15 cellular contexts compared by ENCODE assay signal in genomic region chr5:143188083-143188482, GRCh38.
"Had no signal": no experiment of that assay in that cellular context is flagged by ENCODE, and none has a peak within 500 bp of the region (broad histone marks: within the 10 kb centered on the region; RNA-seq: fewer than 3 reads in every experiment).

No MANE protein-coding gene starts in this region.

- H3K36me3 Mint-ChIP-seq: mesothelial cell of epicardium had no signal

- H3K27me3 ChIP-seq: gastroesophageal sphincter, heart right ventricle, left lung, vagina had no signal

- H3K4me3 ChIP-seq: gastroesophageal sphincter, heart right ventricle, left lung, vagina had no signal

- H3K9me3 ChIP-seq: vagina had no signal

- H3K4me3 Mint-ChIP-seq: activated CD8-positive, alpha-beta T cell treated with anti-CD3 and anti-CD28 coated beads for 36 hours; activated naive CD4-positive, alpha-beta T cell treated with anti-CD3 and anti-CD28 coated beads, Interleukin-2, amount 10 ng/mL, durations not matched to agents 7 days and 5 days; mesothelial cell of epicardium; stimulated activated naive CD8-positive, alpha-beta T cell treated with anti-CD3 and anti-CD28 coated beads, Interleukin-15, Interleukin-2, amounts not matched to agents 100 ng/mL and 50 ng/mL, for 24 hours had no signal

- ATAC-seq: gastroesophageal sphincter had no signal

- H3K27ac Mint-ChIP-seq: activated naive CD4-positive, alpha-beta T cell treated with anti-CD3 and anti-CD28 coated beads, Interleukin-2, amount 10 ng/mL, durations not matched to agents 7 days and 5 days; mesothelial cell of epicardium had no signal

- H3K36me3 ChIP-seq: gastroesophageal sphincter, heart right ventricle, left lung, vagina had no signal

- H3K4me1 ChIP-seq: vagina had no signal

- H3K27ac ChIP-seq: gastroesophageal sphincter, heart right ventricle, left lung, vagina, VCaP had no signal

- H3K27me3 Mint-ChIP-seq: activated CD8-positive, alpha-beta T cell treated with anti-CD3 and anti-CD28 coated beads for 36 hours; activated naive CD4-positive, alpha-beta T cell treated with anti-CD3 and anti-CD28 coated beads, Interleukin-2, amount 10 ng/mL, durations not matched to agents 7 days and 5 days; stimulated activated naive CD8-positive, alpha-beta T cell treated with anti-CD3 and anti-CD28 coated beads, Interleukin-15, Interleukin-2, amounts not matched to agents 100 ng/mL and 50 ng/mL, for 24 hours had no signal

- DNase-seq: activated CD4-positive, CD25-positive, alpha-beta regulatory T cell treated with anti-CD3 and anti-CD28 coated beads, Interleukin-2, amount 50 U/mL, for 72 hours; activated CD8-positive, alpha-beta T cell treated with anti-CD3 and anti-CD28 coated beads for 36 hours; activated naive CD4-positive, alpha-beta T cell treated with anti-CD3 and anti-CD28 coated beads, Interleukin-2, amount 10 ng/mL, durations not matched to agents 7 days and 5 days; cerebellar nuclear complex; cortex of kidney; effector CD4-positive, alpha-beta T cell; heart right ventricle; left lung; occipital lobe; retina had no signal
